In the genomic region with DNA sequence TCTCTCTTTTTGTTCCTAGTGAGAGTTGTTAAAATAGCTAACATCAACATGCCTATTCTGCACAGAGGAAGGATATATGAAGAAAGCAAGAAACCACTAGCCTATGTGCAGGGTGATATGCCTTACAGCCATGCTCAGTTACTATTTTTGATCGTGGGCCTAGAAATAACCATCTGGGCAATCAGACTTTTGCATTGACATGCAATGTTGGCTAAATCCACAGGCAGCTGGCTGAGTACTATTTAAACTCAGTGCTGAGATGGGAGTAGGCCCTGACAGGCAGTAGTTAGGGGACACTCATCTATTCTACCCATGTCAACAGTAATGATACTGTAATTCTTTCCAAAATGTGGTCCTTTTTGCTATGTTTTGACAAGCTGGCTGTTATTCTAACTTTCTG, we compare ENCODE assay signal across 17 cellular contexts.
DNase-seq lines count a peak whose midpoint lies in the region; ATAC-seq and TF ChIP-seq lines count a peak whose summit lies in the region.
"Had no signal": no experiment of that assay in that cellular context is flagged by ENCODE, and none has a peak within 500 bp of the region (broad histone marks: within the 10 kb centered on the region; RNA-seq: fewer than 3 reads in every experiment).

No MANE protein-coding gene starts in this region.

- peaks cover 65% of the 10 kb centered on the region for H3K4me1 Mint-ChIP-seq in neural crest cell

- H3K9me3 Mint-ChIP-seq in neural crest cell: peaks cover 9% of the 10 kb centered on the region

- H3K27me3 Mint-ChIP-seq in neural crest cell (ENCODE audit: low read depth): no peaks in the 10 kb centered on the region

- peak; percentile 5 for DNase-seq in NCI-H2171 treated with DMSO at 0.1 percent for 48 hours (lab: John Stamatoyannopoulos, UW)
- no peak for DNase-seq in NCI-H2171 (lab: John Stamatoyannopoulos, UW)
- DNase-seq in NCI-H446 treated with DMSO at 0.1 percent for 48 hours (lab: John Stamatoyannopoulos, UW): peak; percentile 53
- DNase-seq in foreskin melanocyte: peak; percentile 34
- DNase-seq in neural crest cell (ENCODE audit: low read depth, low spot score): no peak
- DNase-seq in SKM-1 (lab: John Stamatoyannopoulos, UW; ENCODE audit: unreplicated experiment): no peak
- DNase-seq in NCI-H1417 treated with DMSO at 0.1 percent for 48 hours (lab: John Stamatoyannopoulos, UW): no peak
- DNase-seq: 8988T, COR-L47, HFFc6, KG1, MG63, NCI-H2029, NCI-H526, PC-3, SK-N-SH had no signal

- ATAC-seq in GM18858 (IDR thresholded peaks at IDR 0.05; ENCODE audit: unreplicated experiment): no peak
- ATAC-seq: PC-3 had no signal

- no peak for TF ChIP-seq CTCF in neural crest cell (conservative IDR thresholded peaks at IDR 0.05)

- H3K27ac Mint-ChIP-seq in neural crest cell (ENCODE audit: unreplicated experiment): peak overlapping the region; percentile 90
- H3K27ac Mint-ChIP-seq: HFFc6 had no signal

- peaks cover 9% of the 10 kb centered on the region for H3K36me3 Mint-ChIP-seq in neural crest cell (ENCODE audit: low read depth)

- no peak overlapping the region for H3K4me3 Mint-ChIP-seq in neural crest cell
- H3K4me3 Mint-ChIP-seq: HFFc6 had no signal

Comparison
In these comparisons a context has a peak if more than half of its experiments do, and no peak if none do; other contexts are left out.
1. DNase-seq: peak in NCI-H2171 treated with DMSO at 0.1 percent for 48 hours (single experiment), NCI-H446 treated with DMSO at 0.1 percent for 48 hours (single experiment) and foreskin melanocyte (single experiment); none in NCI-H2171 (single experiment), neural crest cell (single experiment), SKM-1 (single experiment) and NCI-H1417 treated with DMSO at 0.1 percent for 48 hours (single experiment).